ENCODE assay signal across 8 cellular contexts in the genomic region with DNA sequence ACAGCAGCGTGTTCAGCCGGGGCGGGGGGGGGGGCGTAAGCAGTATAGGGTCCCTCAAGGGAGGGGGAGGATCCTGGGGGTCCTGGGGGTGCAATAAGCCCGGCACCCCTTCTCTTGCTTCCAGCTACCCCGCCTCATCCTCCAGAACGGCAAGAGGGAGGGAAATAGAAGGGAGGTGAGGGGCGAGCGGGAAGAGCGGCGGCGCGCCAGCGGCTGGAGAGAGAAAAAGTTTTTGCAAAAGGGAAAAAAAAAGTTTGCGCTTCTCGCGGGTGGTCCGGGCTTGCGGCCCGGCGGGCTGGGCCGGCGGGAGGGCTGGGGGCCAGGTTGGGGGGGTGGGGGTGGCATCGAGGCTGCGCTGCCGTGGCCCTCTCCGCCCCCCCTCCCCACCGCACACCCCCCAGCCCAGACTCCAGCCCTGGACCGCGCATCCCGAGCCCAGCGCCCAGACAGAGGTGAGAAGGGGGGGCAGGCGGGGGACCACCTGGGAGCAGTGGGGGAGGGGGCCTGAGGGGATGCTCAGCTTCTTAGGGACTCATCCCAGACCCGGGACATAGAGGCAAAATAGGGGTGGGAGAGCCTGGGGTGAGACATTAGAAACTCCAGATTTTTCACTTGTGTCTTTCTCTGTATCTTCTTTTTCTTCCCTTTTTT. TPM values are rescaled to one million over a fixed set of nuclear protein-coding genes. Genes with fewer than 3 reads are reported as not detected.
A peak's percentile ranks its signal among the peaks of the same experiment; 100 is the strongest.
DNase-seq lines count a peak whose midpoint lies in the region; ATAC-seq and TF ChIP-seq lines count a peak whose summit lies in the region.

A gene (plus strand): TSS at position 36 of the 651 bp plus-strand sequence. CDS start 3,907 bp downstream, outside the sequence.

- H3K4me3 ChIP-seq in A673 (ENCODE audit: low read depth, low read length, poor library complexity, severe bottlenecking) (peak within 1 kb of the TSS; percentile 60), GM23248 (peak within 1 kb of the TSS; percentile 81), iPS DF 6.9 (ENCODE audit: low read length) (peak within 1 kb of the TSS; percentile 63; the same call in 1 of the 2 replicates)

- H3K9me2 ChIP-seq in GM23248 (ENCODE audit: insufficient read depth) = no peaks in the 10 kb centered on the region

- H4K20me1 ChIP-seq in GM23248 (ENCODE audit: insufficient read depth) = no peaks in the 10 kb centered on the region

- WGBS in GM23248 (ENCODE audit: low coverage in 1 of 2, low lambda C conversion rate in 2 of 2, missing lambda C conversion rate in 2 of 2), 2 experiments = 1 to 2% methylated on average over 16 to 32 of the region's 34 CpGs
- no CpG with 5 or more reads among the region's 34 CpGs for WGBS in iPS DF 6.9 (ENCODE audit: insufficient coverage, insufficient read length)

- H3K27me3 ChIP-seq in A673 (replicated peaks; ENCODE audit: insufficient read depth, low read depth, low read length, poor library complexity) (no peaks in the 10 kb centered on the region), GM23248 (replicated peaks; ENCODE audit: insufficient read depth) (no peaks in the 10 kb centered on the region), iPS DF 6.9 (ENCODE audit: control insufficient read depth, insufficient read depth, low read length) (no peaks in the 10 kb centered on the region)

- peak within 1 kb of the TSS; percentile 95 for H3K4me3 Mint-ChIP-seq in activated naive CD8-positive, alpha-beta T cell
- H3K4me3 Mint-ChIP-seq in stimulated activated effector memory CD8-positive, alpha-beta T cell treated with anti-CD3 and anti-CD28 coated beads, Interleukin-12 subunit alpha, Interleukin-12 subunit beta, amount 100 ng/mL, for 72 hours = peak within 1 kb of the TSS; percentile 80

- CTCF ChIA-PET in A673 (lab: Charles Lee) = interaction anchor here (0.6 to 1.3 kb wide), 7 partner anchors 9 to 230 kb away, joined by 3 to 13 read pairs (median 4); a partner anchor contains a TSS
- CTCF ChIA-PET in GM10248 (lab: Yijun Ruan, JAX) = interaction anchor here (0.7 to 10.2 kb wide), 42 partner anchors 6 to 296 kb away, joined by 3 to 200 read pairs (median 5); a partner anchor contains a TSS

- no peaks in the 10 kb centered on the region for H3K36me3 ChIP-seq in A673 (ENCODE audit: insufficient read depth, low read length, poor library complexity, severe bottlenecking)
- no peaks in the 10 kb centered on the region for H3K36me3 ChIP-seq in GM23248 (ENCODE audit: low read depth)
- no peaks in the 10 kb centered on the region for H3K36me3 ChIP-seq in iPS DF 6.9 (ENCODE audit: control insufficient read depth, insufficient read depth, low read length)

- no peaks in the 10 kb centered on the region for H3K27me3 Mint-ChIP-seq in activated naive CD8-positive, alpha-beta T cell

- DNase-seq in A673 (ENCODE audit: low spot score) (peak; percentile 51), GM23248 (peak; percentile 68), iPS DF 6.9 (ENCODE audit: low read depth, low spot score) (no peak), OCI-M2 (lab: John Stamatoyannopoulos, UW; ENCODE audit: unreplicated experiment) (no peak), GM10248 (ENCODE audit: extremely low spot score) (no peak)
- DNase-seq in stimulated activated effector memory CD8-positive, alpha-beta T cell treated with anti-CD3 and anti-CD28 coated beads, Interleukin-12 subunit alpha, Interleukin-12 subunit beta, amount 100 ng/mL, for 72 hours (ENCODE audit: low spot score in 2 of 2) = no peak

- no peaks in the 10 kb centered on the region for H3K9me3 ChIP-seq in A673 (ENCODE audit: low read depth, low read length, poor library complexity, severe bottlenecking)
- H3K9me3 ChIP-seq in GM23248 (ENCODE audit: low read depth) = no peaks in the 10 kb centered on the region
- H3K9me3 ChIP-seq in iPS DF 6.9 (ENCODE audit: control insufficient read depth, insufficient read depth, low read length) = no peaks in the 10 kb centered on the region

- POLR2A ChIA-PET in A673 (lab: Charles Lee; ENCODE audit: low non-redundant PET) (interaction anchor here (0.7 kb wide), 1 partner anchor 30 kb away, joined by 4 read pairs; no protein-coding TSS in a partner anchor), GM10248 (lab: Yijun Ruan, JAX) (interaction anchor here (1.0 to 1.2 kb wide), 2 partner anchors 19 to 60 kb away, joined by 5 to 6 read pairs; a partner anchor contains a TSS)

- in situ Hi-C loops in GM23248 (cut with MboI) = no loop called here

- no peak for ATAC-seq in stimulated activated effector memory CD8-positive, alpha-beta T cell treated with anti-CD3 and anti-CD28 coated beads, Interleukin-12 subunit alpha, Interleukin-12 subunit beta, amount 100 ng/mL, for 72 hours
- ATAC-seq in GM21825 (IDR thresholded peaks at IDR 0.05; ENCODE audit: unreplicated experiment) = no peak

- peak within 1 kb of the TSS; percentile 95 for H3K27ac Mint-ChIP-seq in activated naive CD8-positive, alpha-beta T cell
- peak within 1 kb of the TSS; percentile 91 for H3K27ac Mint-ChIP-seq in stimulated activated effector memory CD8-positive, alpha-beta T cell treated with anti-CD3 and anti-CD28 coated beads, Interleukin-12 subunit alpha, Interleukin-12 subunit beta, amount 100 ng/mL, for 72 hours

- peaks cover 3% of the 10 kb centered on the region; the same call in 1 of the 2 replicates for H3F3A ChIP-seq in GM23248 (ENCODE audit: insufficient read depth)

- peak within 1 kb of the TSS; percentile 74 for H3K9ac ChIP-seq in GM23248

- intact Hi-C loops in A673 (cut with micrococcal nuclease; ENCODE audit: unreplicated experiment) = loop anchor here (2.0 to 5.0 kb wide), 2 partner anchors 163 to 282 kb away; no protein-coding TSS in a partner anchor

- H3K79me2 ChIP-seq in GM23248 (ENCODE audit: insufficient read depth) = no peaks in the 10 kb centered on the region

- H3K4me1 Mint-ChIP-seq in activated naive CD8-positive, alpha-beta T cell (ENCODE audit: low read depth) = peaks cover 36% of the 10 kb centered on the region
- H3K4me1 Mint-ChIP-seq in stimulated activated effector memory CD8-positive, alpha-beta T cell treated with anti-CD3 and anti-CD28 coated beads, Interleukin-12 subunit alpha, Interleukin-12 subunit beta, amount 100 ng/mL, for 72 hours = peaks cover 70% of the 10 kb centered on the region

- H3K36me3 Mint-ChIP-seq in activated naive CD8-positive, alpha-beta T cell = no peaks in the 10 kb centered on the region
- peaks cover 17% of the 10 kb centered on the region for H3K36me3 Mint-ChIP-seq in stimulated activated effector memory CD8-positive, alpha-beta T cell treated with anti-CD3 and anti-CD28 coated beads, Interleukin-12 subunit alpha, Interleukin-12 subunit beta, amount 100 ng/mL, for 72 hours

- peak within 1 kb of the TSS; percentile 91 for H3K4me2 ChIP-seq in GM23248 (ENCODE audit: unreplicated experiment)

- BruUV-seq in A673 (replicated peaks; lab: Mats Ljungman, UMichigan) = no TSS peak

- H3K4me1 ChIP-seq in A673 (ENCODE audit: insufficient read depth, low read length, poor library complexity, severe bottlenecking) (peaks cover 43% of the 10 kb centered on the region), GM23248 (ENCODE audit: insufficient read depth) (peaks cover 15% of the 10 kb centered on the region), iPS DF 6.9 (ENCODE audit: control insufficient read depth, insufficient read depth, low read length) (peaks cover 8% of the 10 kb centered on the region; the same call in 1 of the 2 replicates)

- no peaks in the 10 kb centered on the region for H3K9me3 Mint-ChIP-seq in activated naive CD8-positive, alpha-beta T cell (ENCODE audit: low read depth)
- no peaks in the 10 kb centered on the region for H3K9me3 Mint-ChIP-seq in stimulated activated effector memory CD8-positive, alpha-beta T cell treated with anti-CD3 and anti-CD28 coated beads, Interleukin-12 subunit alpha, Interleukin-12 subunit beta, amount 100 ng/mL, for 72 hours

- TF ChIP-seq CTCF in A673 (conservative IDR thresholded peaks at IDR 0.05; ENCODE audit: low read depth, low read length) (no peak), GM10248 (IDR thresholded peaks at IDR 0.05; ENCODE audit: control extremely low read depth, extremely low read depth, low read depth, missing control alignments) (no peak)

- H2AFZ ChIP-seq in GM23248 = peak within 1 kb of the TSS; percentile 96

- H3K27ac ChIP-seq in A673 (ENCODE audit: low read depth, low read length, poor library complexity, severe bottlenecking) (peak within 1 kb of the TSS; percentile 85), GM23248 (peak within 1 kb of the TSS; percentile 55), iPS DF 6.9 (ENCODE audit: low read length) (no peak within 1 kb of the TSS)

RNA-seq across cellular contexts. Expression of the gene that starts here (rescaled TPM):
- 22.4 and 22.6 TPM in 2 replicates for total RNA-seq in A673 (2021)
- 0.63 and 1.8 TPM in 2 replicates for total RNA-seq in GM23248 (2014; rRNA removed; shearing (Covaris generic))
- 0.89 and 1.0 TPM in 2 replicates for polyA plus RNA-seq in GM23248 (2016; fragmentation: Nextera tagmentation; extraction: Ambion mirVana)

Comparison
In these comparisons a context has a peak if more than half of its experiments do, and no peak if none do; other contexts are left out.
1. DNase-seq: peak in A673 (single experiment) and GM23248 (single experiment); none in iPS DF 6.9 (single experiment), stimulated activated effector memory CD8-positive, alpha-beta T cell treated with anti-CD3 and anti-CD28 coated beads, Interleukin-12 subunit alpha, Interleukin-12 subunit beta, amount 100 ng/mL, for 72 hours (0 of 2), OCI-M2 (single experiment) and GM10248 (single experiment).
2. Peak in every context shown above with its lines, with median percentiles within 50 percentile points of each other: H3K4me3 ChIP-seq.